ENCODE assay signal across 17 cellular contexts in the genomic region with DNA sequence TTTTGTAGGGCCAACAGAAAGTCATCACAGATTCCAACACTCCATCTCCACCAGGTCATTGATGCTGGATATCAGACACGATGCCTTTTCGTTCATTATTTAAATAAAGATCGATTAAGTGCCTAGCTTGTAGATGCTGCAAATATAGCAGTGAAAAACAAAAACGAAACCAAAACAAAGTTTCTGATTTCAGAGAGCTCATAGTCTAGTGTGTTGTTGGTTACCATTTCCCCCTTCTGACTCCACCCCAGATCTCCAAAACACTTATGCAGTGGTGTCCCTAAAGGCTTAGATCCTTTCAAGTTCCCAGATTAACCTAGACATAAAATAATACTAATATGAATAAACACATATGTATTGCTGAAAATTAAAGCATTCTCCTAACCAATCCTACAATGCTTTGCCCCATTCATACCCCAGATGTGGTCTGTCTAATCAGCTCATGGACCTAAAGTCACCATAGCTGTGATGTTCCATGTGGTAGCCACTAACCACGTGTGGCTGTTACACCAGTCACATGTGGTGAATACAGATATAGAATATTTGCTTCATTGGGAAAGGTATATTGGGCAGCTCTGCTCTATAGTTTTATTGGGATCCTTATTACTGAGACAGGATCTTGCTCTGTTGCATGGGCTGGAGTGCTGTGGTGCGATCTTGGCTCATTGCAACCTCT.
DNase-seq lines count a peak whose midpoint lies in the region; ATAC-seq, FAIRE-seq and TF ChIP-seq lines count a peak whose summit lies in the region.
"Had no signal": no experiment of that assay in that cellular context is flagged by ENCODE, and none has a peak within 500 bp of the region (broad histone marks: within the 10 kb centered on the region; RNA-seq: fewer than 3 reads in every experiment).

No MANE protein-coding gene starts in this region.

- no peak overlapping the region for H2AK5ac ChIP-seq in IMR-90 (ENCODE audit: low read depth, low read length)

- no peak for TF ChIP-seq EP300 in GM12878 (IDR thresholded peaks at IDR 0.05; ENCODE audit: borderline replicate concordance in 1 of 2, control insufficient read depth in 1 of 2, low read depth in 2 of 2, low read length in 2 of 2)

- CTCF ChIA-PET in IMR-90 (lab: Yijun Ruan, JAX): interaction anchor here (1.0 kb wide), 1 partner anchor 12 kb away, joined by 3 read pairs; no protein-coding TSS in a partner anchor
- CTCF ChIA-PET in GM12878 (lab: Yijun Ruan, JAX): interaction anchor here (1.0 kb wide), 1 partner anchor 109 kb away, joined by 3 read pairs; no protein-coding TSS in a partner anchor
- CTCF ChIA-PET in activated CD4-positive, alpha-beta memory T cell treated with anti-CD3 and anti-CD28 coated beads for 36 hours (lab: Charles Lee): no interaction called here

- peak; percentile 4 for DNase-seq in GM13977 (ENCODE audit: low spot score)
- no peak for DNase-seq in IMR-90
- no peak for DNase-seq in GM12878 (ENCODE audit: low read depth, low spot score)
- DNase-seq in putamen (ENCODE audit: low spot score): no peak
- DNase-seq in NCI-H2081 treated with DMSO at 0.1 percent for 48 hours (lab: John Stamatoyannopoulos, UW): no peak
- no peak for DNase-seq in activated CD4-positive, alpha-beta memory T cell treated with anti-CD3 and anti-CD28 coated beads for 36 hours
- DNase-seq: Caco-2; CD4-positive, CD25-positive, alpha-beta regulatory T cell; DMS53; HCEC 1CT; NCI-H1105 treated with DMSO at 0.1 percent for 48 hours; NCI-H1694 treated with DMSO at 0.1 percent for 48 hours; NCI-H526 treated with DMSO at 0.1 percent for 48 hours; NK-92 treated with Interleukin-12 subunit alpha and Interleukin-12 subunit beta, amount 100 ng/mL, for 24 hours; PC-3 had no signal

- TF ChIP-seq RAD21 in IMR-90 (IDR thresholded peaks at IDR 0.05; ENCODE audit: low read length) (no peak), GM12878 (IDR thresholded peaks at IDR 0.05; ENCODE audit: insufficient read depth, low read depth, low read length) (no peak)

- TF ChIP-seq POLR2A in IMR-90 (IDR thresholded peaks at IDR 0.05; ENCODE audit: low read depth, low read length): no peak
- TF ChIP-seq POLR2A in GM12878 (IDR thresholded peaks at IDR 0.05; ENCODE audit: low read depth, low read length): no peak

- no peak overlapping the region for H2BK15ac ChIP-seq in IMR-90 (ENCODE audit: low read depth, low read length)

- no peak for FAIRE-seq in GM12878 (lab: Jason Lieb, UNC)

- ATAC-seq in GM21529 (IDR thresholded peaks at IDR 0.05; ENCODE audit: unreplicated experiment): peak; percentile 64
- no peak for ATAC-seq in IMR-90 (ENCODE audit: low read depth)
- ATAC-seq in GM12878: peak; percentile 86
- ATAC-seq: PC-3 had no signal

- no CpG with 5 or more reads among the region's 6 CpGs for WGBS in IMR-90 (ENCODE audit: extremely low coverage in 2 of 2, insufficient read length in 1 of 2), 2 experiments
- WGBS in GM12878 (ENCODE audit: insufficient coverage, insufficient replicate concordance, low lambda C conversion rate, missing lambda C conversion rate): 42% methylated on average over 6 of the region's 6 CpGs

- no peaks in the 10 kb centered on the region for H3K27me3 Mint-ChIP-seq in activated CD4-positive, alpha-beta memory T cell treated with anti-CD3 and anti-CD28 coated beads for 36 hours
- H3K27me3 Mint-ChIP-seq: B cell; CD4-positive, CD25-positive, alpha-beta regulatory T cell had no signal

- intact Hi-C loops in IMR-90 (cut with micrococcal nuclease): no loop called here
- intact Hi-C loops in GM12878 (cut with micrococcal nuclease; ENCODE audit: unreplicated experiment): no loop called here
- intact Hi-C loops in activated CD4-positive, alpha-beta memory T cell treated with anti-CD3 and anti-CD28 coated beads for 36 hours (cut with micrococcal nuclease): no loop called here

- no peaks in the 10 kb centered on the region for H3K9me3 ChIP-seq in IMR-90 (ENCODE audit: control insufficient read depth, insufficient read depth, low read length)
- H3K9me3 ChIP-seq in GM12878 (replicated peaks; ENCODE audit: control insufficient read depth, insufficient read depth, low read length): no peaks in the 10 kb centered on the region
- H3K9me3 ChIP-seq: Caco-2 had no signal

- H3K36me3 ChIP-seq in IMR-90 (ENCODE audit: control insufficient read depth, insufficient read depth, low read length): no peaks in the 10 kb centered on the region
- no peaks in the 10 kb centered on the region for H3K36me3 ChIP-seq in GM12878 (ENCODE audit: control insufficient read depth in 2 of 2, insufficient read depth in 2 of 2, low read length in 1 of 2)

- POLR2A ChIA-PET in IMR-90 (lab: Charles Lee; ENCODE audit: unreplicated experiment): no interaction called here
- POLR2A ChIA-PET in GM12878 (lab: Charles Lee): no interaction called here
- POLR2A ChIA-PET in activated CD4-positive, alpha-beta memory T cell treated with anti-CD3 and anti-CD28 coated beads for 36 hours (lab: Charles Lee): no interaction called here

- in situ Hi-C loops in GM13977 (cut with MboI; ENCODE audit: low pct_unique_long_range_greater_than_20kb, low sequenced_read_pairs, unreplicated experiment) (no loop called here), IMR-90 (cut with MboI; ENCODE audit: low sequenced_read_pairs) (no loop called here), GM12878 (cut with MboI) (no loop called here)

- H3K4me1 ChIP-seq in IMR-90 (ENCODE audit: control insufficient read depth, insufficient read depth, low read length) (no peaks in the 10 kb centered on the region), GM12878 (ENCODE audit: control insufficient read depth, insufficient read depth, low read length) (no peaks in the 10 kb centered on the region)
- H3K4me1 ChIP-seq: Caco-2 had no signal

- H3K27ac Mint-ChIP-seq in activated CD4-positive, alpha-beta memory T cell treated with anti-CD3 and anti-CD28 coated beads for 36 hours: no peak overlapping the region
- H3K27ac Mint-ChIP-seq: B cell; CD4-positive, CD25-positive, alpha-beta regulatory T cell had no signal

- H2BK20ac ChIP-seq in IMR-90 (ENCODE audit: low read depth, low read length): no peak overlapping the region

- RAD21 ChIA-PET in GM12878 (lab: Charles Lee; ENCODE audit: unreplicated experiment): no interaction called here

- no peak overlapping the region for H3K4me3 ChIP-seq in IMR-90 (ENCODE audit: insufficient read depth, low read depth, low read length)
- H3K4me3 ChIP-seq in GM12878: no peak overlapping the region

- H2BK120ac ChIP-seq in IMR-90 (ENCODE audit: low read depth, low read length): no peak overlapping the region

- H4K8ac ChIP-seq in IMR-90 (ENCODE audit: low read depth in 2 of 2, low read length in 2 of 2): no peak overlapping the region

- H3K56ac ChIP-seq in IMR-90 (ENCODE audit: extremely low read depth, insufficient read depth, low read length): no peak overlapping the region

- no peak overlapping the region for H3K23ac ChIP-seq in IMR-90 (ENCODE audit: low read depth, low read length)

- no peaks in the 10 kb centered on the region for H3K79me1 ChIP-seq in IMR-90 (ENCODE audit: low read depth in 1 of 2, low read length in 2 of 2)

- no peak overlapping the region for H3K27ac ChIP-seq in IMR-90 (ENCODE audit: insufficient read depth, low read length)
- no peak overlapping the region for H3K27ac ChIP-seq in GM12878 (ENCODE audit: control insufficient read depth, insufficient read depth)

- dilution Hi-C loops in IMR-90 (cut with HindIII; ENCODE audit: low sequenced_read_pairs, unreplicated experiment): no loop called here

- H2AFZ ChIP-seq in IMR-90 (replicated peaks; ENCODE audit: low read length, poor library complexity) (no peak overlapping the region), GM12878 (ENCODE audit: control insufficient read depth, low read depth, low read length) (no peak overlapping the region)

- peaks cover 13% of the 10 kb centered on the region for H3K9me3 Mint-ChIP-seq in activated CD4-positive, alpha-beta memory T cell treated with anti-CD3 and anti-CD28 coated beads for 36 hours

- H2AK9ac ChIP-seq in IMR-90 (replicated peaks; ENCODE audit: low read depth, low read length, poor library complexity): no peak overlapping the region

- H4K20me1 ChIP-seq in IMR-90 (ENCODE audit: insufficient read depth, low read length): no peaks in the 10 kb centered on the region
- H4K20me1 ChIP-seq in GM12878 (ENCODE audit: control insufficient read depth, insufficient read depth): no peaks in the 10 kb centered on the region

- no peak overlapping the region for H3K18ac ChIP-seq in IMR-90 (ENCODE audit: low read depth, low read length)

- H3K14ac ChIP-seq in IMR-90 (replicated peaks; ENCODE audit: low read depth, low read length): no peak overlapping the region

- H3K27me3 ChIP-seq in IMR-90 (ENCODE audit: control insufficient read depth, insufficient read depth, low read length) (no peaks in the 10 kb centered on the region), GM12878 (replicated peaks in 1 of 2; ENCODE audit: control insufficient read depth in 2 of 2, insufficient read depth in 2 of 2, low read length in 1 of 2) (no peaks in the 10 kb centered on the region)

- H3K4me1 Mint-ChIP-seq in activated CD4-positive, alpha-beta memory T cell treated with anti-CD3 and anti-CD28 coated beads for 36 hours (ENCODE audit: low read depth): no peaks in the 10 kb centered on the region
- H3K4me1 Mint-ChIP-seq: B cell; CD4-positive, CD25-positive, alpha-beta regulatory T cell had no signal

- H2BK5ac ChIP-seq in IMR-90 (ENCODE audit: low read depth, low read length, poor library complexity, severe bottlenecking): no peak overlapping the region

- no peak overlapping the region for H3K4me3 Mint-ChIP-seq in activated CD4-positive, alpha-beta memory T cell treated with anti-CD3 and anti-CD28 coated beads for 36 hours
- H3K4me3 Mint-ChIP-seq: B cell; CD4-positive, CD25-positive, alpha-beta regulatory T cell had no signal

- no peak overlapping the region for H4K5ac ChIP-seq in IMR-90 (ENCODE audit: low read depth, low read length)

- no peaks in the 10 kb centered on the region for H3K9me1 ChIP-seq in IMR-90 (ENCODE audit: insufficient read depth, low read length)

- BruUV-seq in IMR-90 (replicated peaks; lab: Mats Ljungman, UMichigan) (no TSS peak), GM12878 (replicated peaks; lab: Mats Ljungman, UMichigan) (no TSS peak)

- H3K79me2 ChIP-seq in GM12878 (ENCODE audit: control insufficient read depth, insufficient read depth, low read length): no peaks in the 10 kb centered on the region

- H3K9ac ChIP-seq in IMR-90 (ENCODE audit: low read depth, low read length): no peak overlapping the region
- no peak overlapping the region for H3K9ac ChIP-seq in GM12878 (ENCODE audit: control insufficient read depth, insufficient read depth, low read length)

- SMC1A ChIA-PET in GM12878 (lab: Charles Lee; ENCODE audit: uncharacterized antibody, unreplicated experiment): interaction anchor here (0.6 kb wide), 1 partner anchor 66 kb away, joined by 3 read pairs; no protein-coding TSS in a partner anchor

- TF ChIP-seq CTCF in GM13977 (IDR thresholded peaks at IDR 0.05; ENCODE audit: extremely low read depth, insufficient read depth, missing control alignments): no peak
- TF ChIP-seq CTCF in IMR-90 (conservative IDR thresholded peaks at IDR 0.05; ENCODE audit: low read depth, low read length): no peak
- no peak for TF ChIP-seq CTCF in GM12878 (IDR thresholded peaks at IDR 0.05 in 2 of 3, conservative IDR thresholded peaks at IDR 0.05 in 1 of 3; ENCODE audit: control insufficient read depth in 2 of 3, extremely low read depth in 1 of 3, insufficient read depth in 1 of 3, low read depth in 3 of 3, low read length in 3 of 3)

- H3K4ac ChIP-seq in IMR-90 (ENCODE audit: low read depth, low read length): no peak overlapping the region

- no peaks in the 10 kb centered on the region for H3K36me3 Mint-ChIP-seq in activated CD4-positive, alpha-beta memory T cell treated with anti-CD3 and anti-CD28 coated beads for 36 hours
- H3K36me3 Mint-ChIP-seq: CD4-positive, CD25-positive, alpha-beta regulatory T cell had no signal

- H3K4me2 ChIP-seq in IMR-90 (ENCODE audit: low read depth, low read length) (peak overlapping the region; percentile 65; the same call in 1 of the 2 replicates), GM12878 (ENCODE audit: control insufficient read depth, insufficient read depth) (no peak overlapping the region)

- H4K91ac ChIP-seq in IMR-90 (ENCODE audit: insufficient read depth, low read depth, low read length): no peak overlapping the region
